ENCODE assay signal across 8 cellular contexts in genomic region chr6:2876210-2877056, GRCh38. TPM values are rescaled to one million over a fixed set of nuclear protein-coding genes. Genes with fewer than 3 reads are reported as not detected.
DNase-seq lines count a peak whose midpoint lies in the region; ATAC-seq, FAIRE-seq and TF ChIP-seq lines count a peak whose summit lies in the region.

No MANE protein-coding gene starts in this region.

- H3K27ac ChIP-seq in ovary, result peak overlapping the region; percentile 70 to 77

- peak; percentile 5 for FAIRE-seq in GM12892 (lab: Jason Lieb, UNC)

- TF ChIP-seq POLR2A in GM12892 (IDR thresholded peaks at IDR 0.05; ENCODE audit: low read depth, low read length) (no peak), ovary (IDR thresholded peaks at IDR 0.05) (no peak)

- no peak for TF ChIP-seq CTCF in ovary (IDR thresholded peaks at IDR 0.05)

- peaks cover 4% of the 10 kb centered on the region for H3K9me3 Mint-ChIP-seq in activated naive CD8-positive, alpha-beta T cell treated with anti-CD3 and anti-CD28 coated beads, Interleukin-2, amount 50 U/mL, for 24 hours

- DNase-seq in GM12892 (ENCODE audit: insufficient read length) (no peak), HT1080 (ENCODE audit: low read depth) (peak; percentile 83), Right ventricle myocardium superior (peak; percentile 86), ovary (peak; percentile 62 to 73 (median 63)), NCI-H345 treated with DMSO at 0.1 percent for 48 hours (lab: John Stamatoyannopoulos, UW; ENCODE audit: unreplicated experiment) (no peak)
- DNase-seq in activated naive CD8-positive, alpha-beta T cell treated with anti-CD3 and anti-CD28 coated beads, Interleukin-2, amount 50 U/mL, for 24 hours, result no peak

- H3K4me3 ChIP-seq in ovary, result peak overlapping the region; percentile 44

- peaks cover 6% of the 10 kb centered on the region for H3K36me3 Mint-ChIP-seq in activated naive CD8-positive, alpha-beta T cell treated with anti-CD3 and anti-CD28 coated beads, Interleukin-2, amount 50 U/mL, for 24 hours (ENCODE audit: low read depth)

- H3K4me1 ChIP-seq in ovary (ENCODE audit: insufficient read depth), result peaks cover 9% of the 10 kb centered on the region

- peak overlapping the region; percentile 80 for H3K4me3 Mint-ChIP-seq in activated naive CD8-positive, alpha-beta T cell treated with anti-CD3 and anti-CD28 coated beads, Interleukin-2, amount 50 U/mL, for 24 hours

- peak overlapping the region; percentile 93 for H3K27ac Mint-ChIP-seq in activated naive CD8-positive, alpha-beta T cell treated with anti-CD3 and anti-CD28 coated beads, Interleukin-2, amount 50 U/mL, for 24 hours

- H3K9me3 ChIP-seq in ovary, result no peaks in the 10 kb centered on the region

- H3K36me3 ChIP-seq in ovary, result no peaks in the 10 kb centered on the region

- no peaks in the 10 kb centered on the region for H3K27me3 Mint-ChIP-seq in activated naive CD8-positive, alpha-beta T cell treated with anti-CD3 and anti-CD28 coated beads, Interleukin-2, amount 50 U/mL, for 24 hours

- ATAC-seq in activated naive CD8-positive, alpha-beta T cell treated with anti-CD3 and anti-CD28 coated beads, Interleukin-2, amount 50 U/mL, for 24 hours, result peak; percentile 51
- ATAC-seq in Right ventricle myocardium superior (ENCODE audit: poor library complexity) (peak; percentile 89), GM19467 (IDR thresholded peaks at IDR 0.05; ENCODE audit: unreplicated experiment) (no peak), HG02571 (IDR thresholded peaks at IDR 0.05; ENCODE audit: unreplicated experiment) (no peak)

- H3K4me1 Mint-ChIP-seq in activated naive CD8-positive, alpha-beta T cell treated with anti-CD3 and anti-CD28 coated beads, Interleukin-2, amount 50 U/mL, for 24 hours, result peaks cover 88% of the 10 kb centered on the region

- H3K27me3 ChIP-seq in ovary, result no peaks in the 10 kb centered on the region

- 2 to 6% (median 4%) methylated on average over 23 to 25 of the region's 25 CpGs for WGBS in ovary, 3 donors

- TF ChIP-seq EP300 in ovary (IDR thresholded peaks at IDR 0.05), result no peak

- intact Hi-C loops in Right ventricle myocardium superior (cut with DNase I), result no loop called here
- intact Hi-C loops in ovary (cut with DNase I), result no loop called here

RNA-seq across cellular contexts. Expression of gene SERPINB9, which starts 26.7 kb away (rescaled TPM):
- polyA plus RNA-seq in GM12892 (2012; ENCODE audit: missing spikeins), result 13.7 TPM
- not detected in 2 replicates for total RNA-seq in HT1080 (2014; rRNA removed; shearing (Covaris generic))
- polyA plus RNA-seq in HT1080 (2015; cell fraction: cytosol; rRNA removed), result not detected in 2 replicates
- polyA plus RNA-seq in HT1080 (2015; cell fraction: nucleus; rRNA removed), result 0.06 TPM in 1 of 2 replicates, not detected in the other
- 2.9 TPM for total RNA-seq in Right ventricle myocardium superior
- total RNA-seq in ovary, result 10 to 100 TPM in 2 of 7 donors, 1 to 10 TPM in 5; 3.0 to 14.6 (median 3.8) TPM
- 1 to 10 TPM; 1.9 to 6.9 TPM for polyA plus RNA-seq in ovary

RNA-seq across cellular contexts. Expression of gene SERPINB1, which starts 34.8 kb away (rescaled TPM):
- polyA plus RNA-seq in GM12892 (2012; ENCODE audit: missing spikeins), result 7.5 TPM
- total RNA-seq in HT1080 (2014; rRNA removed; shearing (Covaris generic)), result 1.4 and 1.8 TPM in 2 replicates
- 15.2 and 16.3 TPM in 2 replicates for polyA plus RNA-seq in HT1080 (2015; cell fraction: cytosol; rRNA removed)
- 11.7 and 12.7 TPM in 2 replicates for polyA plus RNA-seq in HT1080 (2015; cell fraction: nucleus; rRNA removed)
- total RNA-seq in Right ventricle myocardium superior, result 25.3 TPM
- total RNA-seq in ovary, result 10 to 100 TPM; 13.5 to 38.1 (median 27.7) TPM
- 10 to 100 TPM; 25.9 to 57.0 TPM for polyA plus RNA-seq in ovary

Comparison
In these comparisons a context has a peak if more than half of its experiments do, and no peak if none do; other contexts are left out.
1. DNase-seq: peak in HT1080 (single experiment), Right ventricle myocardium superior (single experiment) and ovary (5 of 5); none in GM12892 (single experiment), activated naive CD8-positive, alpha-beta T cell treated with anti-CD3 and anti-CD28 coated beads, Interleukin-2, amount 50 U/mL, for 24 hours (single experiment) and NCI-H345 treated with DMSO at 0.1 percent for 48 hours (single experiment).
2. ATAC-seq: peak in activated naive CD8-positive, alpha-beta T cell treated with anti-CD3 and anti-CD28 coated beads, Interleukin-2, amount 50 U/mL, for 24 hours (single experiment) and Right ventricle myocardium superior (single experiment); none in GM19467 (single experiment) and HG02571 (single experiment).